ENCODE assay signal across 26 cellular contexts in the genomic region with DNA sequence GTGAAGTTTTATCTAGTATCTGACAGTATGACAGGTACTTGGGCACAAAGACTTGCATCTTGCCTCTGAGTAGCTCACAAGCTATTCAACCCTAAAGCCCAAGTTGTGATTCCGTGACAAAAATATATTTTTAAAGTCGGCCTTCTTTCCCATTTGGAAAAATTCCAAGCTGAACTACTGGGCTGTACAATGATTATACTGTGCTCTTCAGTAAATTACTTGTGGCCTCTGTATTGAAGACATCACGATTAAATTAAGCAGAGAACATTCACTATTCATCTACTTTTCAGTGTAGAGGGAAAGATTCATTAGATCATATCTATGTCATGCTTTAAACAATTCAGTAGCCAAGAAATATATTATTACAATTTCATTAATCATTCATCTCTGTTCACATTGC.
"Had no signal": no experiment of that assay in that cellular context is flagged by ENCODE, and none has a peak within 500 bp of the region (broad histone marks: within the 10 kb centered on the region; RNA-seq: fewer than 3 reads in every experiment).

No MANE protein-coding gene starts in this region.

- H3K36me3 ChIP-seq: ascending aorta, breast epithelium, cardiac muscle cell, colonic mucosa, esophagus squamous epithelium, heart left ventricle had no signal

- H3K4me3 Mint-ChIP-seq: activated CD4-positive, alpha-beta memory T cell treated with anti-CD3 and anti-CD28 coated beads for 36 hours; activated CD4-positive, alpha-beta T cell treated with anti-CD3 and anti-CD28 coated beads for 36 hours; activated CD4-positive, alpha-beta T cell treated with anti-CD3 and anti-CD28 coated beads, Interleukin-2, amount 10 ng/mL, durations not matched to agents 24 days and 14 days; activated CD8-positive, alpha-beta memory T cell treated with anti-CD3 and anti-CD28 coated beads, Interleukin-2, amount 10 ng/mL, durations not matched to agents 7 days and 5 days; activated CD8-positive, alpha-beta T cell treated with anti-CD3 and anti-CD28 coated beads, Interleukin-2, amount 10 ng/mL, durations not matched to agents 7 days and 5 days; activated naive CD4-positive, alpha-beta T cell treated with anti-CD3 and anti-CD28 coated beads, Interleukin-2, amount 10 ng/mL, durations not matched to agents 7 days and 5 days; activated naive CD8-positive, alpha-beta T cell treated with anti-CD3 and anti-CD28 coated beads, Interleukin-2, amount 10 ng/mL, durations not matched to agents 7 days and 5 days; activated T-cell treated with anti-CD3 and anti-CD28 coated beads, Interleukin-2, amount 50 U/mL, for 24 hours; activated T-cell treated with anti-CD3 and anti-CD28 coated beads, Interleukin-2, amount 50 U/mL, for 72 hours; brain had no signal

- H3K36me3 Mint-ChIP-seq: activated CD4-positive, alpha-beta memory T cell treated with anti-CD3 and anti-CD28 coated beads for 36 hours; activated CD8-positive, alpha-beta memory T cell treated with anti-CD3 and anti-CD28 coated beads, Interleukin-2, amount 10 ng/mL, durations not matched to agents 7 days and 5 days; activated naive CD4-positive, alpha-beta T cell treated with anti-CD3 and anti-CD28 coated beads, Interleukin-2, amount 10 ng/mL, durations not matched to agents 7 days and 5 days; activated naive CD8-positive, alpha-beta T cell treated with anti-CD3 and anti-CD28 coated beads, Interleukin-2, amount 10 ng/mL, durations not matched to agents 7 days and 5 days; brain had no signal

- H3K4me1 ChIP-seq: breast epithelium, colonic mucosa, esophagus squamous epithelium, heart left ventricle had no signal

- H3K9me3 ChIP-seq: ascending aorta, breast epithelium, colonic mucosa, esophagus squamous epithelium, heart left ventricle had no signal

- H3K4me1 Mint-ChIP-seq: activated CD4-positive, alpha-beta T cell treated with anti-CD3 and anti-CD28 coated beads for 36 hours; activated CD4-positive, alpha-beta T cell treated with anti-CD3 and anti-CD28 coated beads, Interleukin-2, amount 10 ng/mL, durations not matched to agents 24 days and 14 days; activated CD8-positive, alpha-beta memory T cell treated with anti-CD3 and anti-CD28 coated beads, Interleukin-2, amount 10 ng/mL, durations not matched to agents 7 days and 5 days; activated naive CD4-positive, alpha-beta T cell treated with anti-CD3 and anti-CD28 coated beads, Interleukin-2, amount 10 ng/mL, durations not matched to agents 7 days and 5 days; activated naive CD8-positive, alpha-beta T cell treated with anti-CD3 and anti-CD28 coated beads, Interleukin-2, amount 10 ng/mL, durations not matched to agents 7 days and 5 days had no signal

- DNase-seq: activated CD4-positive, alpha-beta memory T cell treated with anti-CD3 and anti-CD28 coated beads for 36 hours; activated CD4-positive, alpha-beta T cell treated with anti-CD3 and anti-CD28 coated beads for 36 hours; activated CD4-positive, alpha-beta T cell treated with anti-CD3 and anti-CD28 coated beads, Interleukin-2, amount 10 ng/mL, durations not matched to agents 24 days and 14 days; activated CD4-positive, CD25-positive, alpha-beta regulatory T cell; activated CD4-positive, CD25-positive, alpha-beta regulatory T cell treated with anti-CD3 and anti-CD28 coated beads, Interleukin-2, amount 50 U/mL, for 72 hours; activated CD8-positive, alpha-beta memory T cell treated with anti-CD3 and anti-CD28 coated beads, Interleukin-2, amount 10 ng/mL, durations not matched to agents 7 days and 5 days; activated CD8-positive, alpha-beta memory T cell treated with anti-CD3 and anti-CD28 coated beads, Interleukin-2, amount 50 U/mL, for 4 hours; activated CD8-positive, alpha-beta T cell treated with anti-CD3 and anti-CD28 coated beads, Interleukin-2, amount 10 ng/mL, durations not matched to agents 7 days and 5 days; activated gamma-delta T cell; activated naive CD4-positive, alpha-beta T cell; activated naive CD4-positive, alpha-beta T cell treated with anti-CD3 and anti-CD28 coated beads, Interleukin-2, amount 10 ng/mL, durations not matched to agents 7 days and 5 days; activated naive CD8-positive, alpha-beta T cell treated with anti-CD3 and anti-CD28 coated beads, Interleukin-2, amount 10 ng/mL, durations not matched to agents 7 days and 5 days; activated T-cell treated with anti-CD3 and anti-CD28 coated beads, Interleukin-2, amount 50 U/mL, for 24 hours; activated T-cell treated with anti-CD3 and anti-CD28 coated beads, Interleukin-2, amount 50 U/mL, for 72 hours; central memory CD4-positive, alpha-beta T cell; cerebellar nuclear complex; colonic mucosa; effector CD8-positive, alpha-beta T cell; esophagus squamous epithelium; heart left ventricle; T-helper 2 cell had no signal

- H3K27me3 ChIP-seq: ascending aorta, breast epithelium, cardiac muscle cell, colonic mucosa, esophagus squamous epithelium, heart left ventricle had no signal

- H3K4me3 ChIP-seq: ascending aorta, breast epithelium, cardiac muscle cell, colonic mucosa, esophagus squamous epithelium, heart left ventricle had no signal

- H3K9me3 Mint-ChIP-seq: activated CD4-positive, alpha-beta T cell treated with anti-CD3 and anti-CD28 coated beads, Interleukin-2, amount 10 ng/mL, durations not matched to agents 24 days and 14 days had no signal

- H3K27me3 Mint-ChIP-seq: activated CD4-positive, alpha-beta memory T cell treated with anti-CD3 and anti-CD28 coated beads for 36 hours; activated CD4-positive, alpha-beta T cell treated with anti-CD3 and anti-CD28 coated beads for 36 hours; activated CD4-positive, alpha-beta T cell treated with anti-CD3 and anti-CD28 coated beads, Interleukin-2, amount 10 ng/mL, durations not matched to agents 24 days and 14 days; activated CD8-positive, alpha-beta memory T cell treated with anti-CD3 and anti-CD28 coated beads, Interleukin-2, amount 10 ng/mL, durations not matched to agents 7 days and 5 days; activated naive CD4-positive, alpha-beta T cell treated with anti-CD3 and anti-CD28 coated beads, Interleukin-2, amount 10 ng/mL, durations not matched to agents 7 days and 5 days; activated naive CD8-positive, alpha-beta T cell treated with anti-CD3 and anti-CD28 coated beads, Interleukin-2, amount 10 ng/mL, durations not matched to agents 7 days and 5 days; activated T-cell treated with anti-CD3 and anti-CD28 coated beads, Interleukin-2, amount 50 U/mL, for 24 hours; brain had no signal

- H3K27ac Mint-ChIP-seq: activated CD4-positive, alpha-beta memory T cell treated with anti-CD3 and anti-CD28 coated beads for 36 hours; activated CD4-positive, alpha-beta T cell treated with anti-CD3 and anti-CD28 coated beads for 36 hours; activated CD4-positive, alpha-beta T cell treated with anti-CD3 and anti-CD28 coated beads, Interleukin-2, amount 10 ng/mL, durations not matched to agents 24 days and 14 days; activated CD8-positive, alpha-beta memory T cell treated with anti-CD3 and anti-CD28 coated beads, Interleukin-2, amount 10 ng/mL, durations not matched to agents 7 days and 5 days; activated CD8-positive, alpha-beta T cell treated with anti-CD3 and anti-CD28 coated beads, Interleukin-2, amount 10 ng/mL, durations not matched to agents 7 days and 5 days; activated naive CD4-positive, alpha-beta T cell treated with anti-CD3 and anti-CD28 coated beads, Interleukin-2, amount 10 ng/mL, durations not matched to agents 7 days and 5 days; activated naive CD4-positive, alpha-beta T cell treated with anti-CD3 and anti-CD28 coated beads, Interleukin-2, amount 50 U/mL, for 72 hours; activated naive CD8-positive, alpha-beta T cell treated with anti-CD3 and anti-CD28 coated beads, Interleukin-2, amount 10 ng/mL, durations not matched to agents 7 days and 5 days; activated T-cell treated with anti-CD3 and anti-CD28 coated beads, Interleukin-2, amount 50 U/mL, for 24 hours; activated T-cell treated with anti-CD3 and anti-CD28 coated beads, Interleukin-2, amount 50 U/mL, for 72 hours; brain had no signal

- H3K27ac ChIP-seq: ascending aorta, breast epithelium, cardiac muscle cell, colonic mucosa, esophagus squamous epithelium, heart left ventricle had no signal
